9 cellular contexts compared by ENCODE assay signal in the genomic region with DNA sequence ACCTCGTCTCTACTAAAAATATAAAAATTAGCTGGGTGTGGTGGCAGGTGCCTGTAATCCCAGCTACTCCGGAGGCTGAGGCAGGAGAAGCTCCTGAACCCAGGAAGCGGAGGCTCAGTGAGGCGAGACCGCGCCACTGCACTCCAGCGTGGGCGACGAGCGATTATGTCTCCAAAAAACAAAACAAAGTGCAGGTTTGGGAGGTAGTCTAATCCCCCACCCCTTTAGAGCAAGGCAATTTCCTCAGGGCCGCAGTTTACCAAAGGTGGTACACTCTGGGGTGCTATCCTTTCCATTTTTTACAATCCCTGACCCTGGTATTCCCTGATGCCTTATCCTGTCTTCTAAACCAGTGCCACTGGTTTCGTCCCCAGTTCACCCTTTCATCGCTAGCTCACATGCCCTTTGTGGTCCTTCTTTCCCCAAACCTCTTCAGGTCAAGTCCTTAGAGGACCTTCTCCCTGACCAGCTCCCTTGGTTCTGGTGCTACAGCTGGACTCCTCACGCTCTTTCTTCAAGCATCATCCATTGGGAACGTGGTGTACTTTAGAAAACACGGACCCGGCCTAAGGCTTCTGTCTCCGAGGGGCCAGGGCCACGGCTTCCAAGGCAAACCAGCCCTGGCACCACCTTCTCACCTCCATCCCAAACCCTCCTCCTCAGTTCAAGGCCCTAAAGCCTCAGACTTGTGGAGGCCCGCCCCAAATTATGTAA. TPM values are rescaled to one million over a fixed set of nuclear protein-coding genes. Genes with fewer than 3 reads are reported as not detected.
DNase-seq lines count a peak whose midpoint lies in the region; ATAC-seq, FAIRE-seq and TF ChIP-seq lines count a peak whose summit lies in the region.
"Had no signal": no experiment of that assay in that cellular context is flagged by ENCODE, and none has a peak within 500 bp of the region (broad histone marks: within the 10 kb centered on the region; RNA-seq: fewer than 3 reads in every experiment).

No MANE protein-coding gene starts in this region.

- H3K4me3 ChIP-seq in iPS-18a (ENCODE audit: low read length), result peak overlapping the region; percentile 84
- H3K4me3 ChIP-seq in stomach, result peak overlapping the region; percentile 77 to 92 (median 84)

- H3K36me3 Mint-ChIP-seq in activated T-helper 2 cell treated with anti-CD3 and anti-CD28 coated beads, Interferon-gamma antibody, Interleukin-2, Interleukin-4, amounts not matched to agents 10 μg/mL and 5 μg/mL and 100 μg/mL, durations not matched to agents 14 hours and 24 hours and 36 hours (ENCODE audit: low read depth), result peaks cover 46% of the 10 kb centered on the region

- intact Hi-C loops in activated T-helper 2 cell treated with anti-CD3 and anti-CD28 coated beads, Interferon-gamma antibody, Interleukin-2, Interleukin-4, amounts not matched to agents 10 μg/mL and 5 μg/mL and 100 μg/mL, durations not matched to agents 14 hours and 24 hours and 36 hours (cut with micrococcal nuclease), result loop anchor here (2.0 to 10.0 kb wide), 3 partner anchors 26 to 617 kb away; a partner anchor contains a TSS
- intact Hi-C loops in stomach (cut with DNase I; ENCODE audit: low total_unique reads), result loop anchor here (5.0 kb wide), 2 partner anchors 52 to 67 kb away; a partner anchor contains a TSS

- H3K9me3 Mint-ChIP-seq in activated T-helper 2 cell treated with anti-CD3 and anti-CD28 coated beads, Interferon-gamma antibody, Interleukin-2, Interleukin-4, amounts not matched to agents 10 μg/mL and 5 μg/mL and 100 μg/mL, durations not matched to agents 14 hours and 24 hours and 36 hours, result no peaks in the 10 kb centered on the region

- peak overlapping the region; percentile 45 for H3K9ac ChIP-seq in iPS-18a (ENCODE audit: low read length)

- peak; percentile 53 for FAIRE-seq in GM12892 (lab: Jason Lieb, UNC)

- WGBS in stomach, 5 donors, result 57 to 61% (median 60%) methylated on average over 20 of the region's 20 CpGs

- DNase-seq in GM12892 (ENCODE audit: insufficient read length) (no peak), stomach (no peak), NCI-H446 (lab: John Stamatoyannopoulos, UW) (no peak), SKM-1 treated with dmso at 0.1 percent for 144 hours (lab: John Stamatoyannopoulos, UW; ENCODE audit: unreplicated experiment) (no peak)
- DNase-seq in activated T-helper 2 cell treated with anti-CD3 and anti-CD28 coated beads, Interferon-gamma antibody, Interleukin-2, Interleukin-4, amounts not matched to agents 10 μg/mL and 5 μg/mL and 100 μg/mL, durations not matched to agents 14 hours and 24 hours and 36 hours (ENCODE audit: low spot score), result no peak

- H3K27ac ChIP-seq in 22Rv1, result peak overlapping the region; percentile 78
- no peak overlapping the region for H3K27ac ChIP-seq in iPS-18a (ENCODE audit: low read length)
- H3K27ac ChIP-seq in stomach, result peak overlapping the region in 4 of 5 donors; percentile 90 to 95 (median 92)

- H3K27me3 Mint-ChIP-seq in activated T-helper 2 cell treated with anti-CD3 and anti-CD28 coated beads, Interferon-gamma antibody, Interleukin-2, Interleukin-4, amounts not matched to agents 10 μg/mL and 5 μg/mL and 100 μg/mL, durations not matched to agents 14 hours and 24 hours and 36 hours (ENCODE audit: low read depth), result no peaks in the 10 kb centered on the region

- peak overlapping the region; percentile 87 for H3K27ac Mint-ChIP-seq in activated T-helper 2 cell treated with anti-CD3 and anti-CD28 coated beads, Interferon-gamma antibody, Interleukin-2, Interleukin-4, amounts not matched to agents 10 μg/mL and 5 μg/mL and 100 μg/mL, durations not matched to agents 14 hours and 24 hours and 36 hours

- H3K9me3 ChIP-seq in iPS-18a (ENCODE audit: control insufficient read depth, low read depth, low read length), result no peaks in the 10 kb centered on the region
- H3K9me3 ChIP-seq in stomach, result no peaks in the 10 kb centered on the region

- TF ChIP-seq CTCF in 22Rv1 (IDR thresholded peaks at IDR 0.05), result no peak
- TF ChIP-seq CTCF in stomach (IDR thresholded peaks at IDR 0.05), result no peak

- H3K36me3 ChIP-seq in iPS-18a (ENCODE audit: control insufficient read depth, low read depth, low read length) (no peaks in the 10 kb centered on the region), stomach (peaks cover 0 to under 1% (median 0%) of the 10 kb centered on the region in 4 donors)

- ATAC-seq in GM21576 (IDR thresholded peaks at IDR 0.05; ENCODE audit: unreplicated experiment), result no peak

- H3K27me3 ChIP-seq in iPS-18a (ENCODE audit: control insufficient read depth, insufficient read depth, low read length), result no peaks in the 10 kb centered on the region
- no peaks in the 10 kb centered on the region for H3K27me3 ChIP-seq in stomach

- TF ChIP-seq EP300 in stomach (IDR thresholded peaks at IDR 0.05), result no peak

- H3K4me3 Mint-ChIP-seq in activated T-helper 2 cell treated with anti-CD3 and anti-CD28 coated beads, Interferon-gamma antibody, Interleukin-2, Interleukin-4, amounts not matched to agents 10 μg/mL and 5 μg/mL and 100 μg/mL, durations not matched to agents 14 hours and 24 hours and 36 hours (ENCODE audit: low read depth), result peak overlapping the region; percentile 92

- TF ChIP-seq POLR2A in GM12892 (IDR thresholded peaks at IDR 0.05; ENCODE audit: low read depth, low read length) (no peak), stomach (IDR thresholded peaks at IDR 0.05) (no peak)

- peaks cover 12% of the 10 kb centered on the region for H3K4me1 ChIP-seq in iPS-18a (ENCODE audit: control insufficient read depth, low read depth, low read length)
- peaks cover 19 to 79% (median 53%) of the 10 kb centered on the region in 4 donors for H3K4me1 ChIP-seq in stomach

- H3K4me1 Mint-ChIP-seq in activated T-helper 2 cell treated with anti-CD3 and anti-CD28 coated beads, Interferon-gamma antibody, Interleukin-2, Interleukin-4, amounts not matched to agents 10 μg/mL and 5 μg/mL and 100 μg/mL, durations not matched to agents 14 hours and 24 hours and 36 hours (ENCODE audit: low read depth), result peaks cover 50% of the 10 kb centered on the region

RNA-seq across cellular contexts. Expression of a gene that starts 0.9 kb away (rescaled TPM):
- 92.9 TPM for polyA plus RNA-seq in GM12892 (2012; ENCODE audit: missing spikeins)
- 52.9 and 54.3 TPM in 2 replicates for total RNA-seq in activated T-helper 2 cell treated with anti-CD3 and anti-CD28 coated beads, Interferon-gamma antibody, Interleukin-2, Interleukin-4, amounts not matched to agents 10 μg/mL and 5 μg/mL and 100 μg/mL, durations not matched to agents 14 hours and 24 hours and 36 hours
- total RNA-seq in stomach, result 10 to 100 TPM in 4 of 5 donors, 1 to 10 TPM in 1; 5.8 to 71.2 (median 43.3) TPM
- 10 to 100 TPM; 38.2 to 45.2 (median 38.4) TPM for polyA plus RNA-seq in stomach

RNA-seq across cellular contexts. Expression of a gene that starts 1.5 kb away (rescaled TPM):
- 26.8 TPM for polyA plus RNA-seq in GM12892 (2012; ENCODE audit: missing spikeins)
- total RNA-seq in activated T-helper 2 cell treated with anti-CD3 and anti-CD28 coated beads, Interferon-gamma antibody, Interleukin-2, Interleukin-4, amounts not matched to agents 10 μg/mL and 5 μg/mL and 100 μg/mL, durations not matched to agents 14 hours and 24 hours and 36 hours, result 32.4 and 34.9 TPM in 2 replicates
- 10 to 100 TPM in 2 of 5 donors, 1 to 10 TPM in 3; 2.9 to 23.5 (median 9.4) TPM for total RNA-seq in stomach
- 10 to 100 TPM; 11.7 to 18.6 (median 17.3) TPM for polyA plus RNA-seq in stomach

RNA-seq across cellular contexts. Expression of a gene that starts 50.6 kb away (rescaled TPM):
- 0.15 TPM for polyA plus RNA-seq in GM12892 (2012; ENCODE audit: missing spikeins)
- total RNA-seq in activated T-helper 2 cell treated with anti-CD3 and anti-CD28 coated beads, Interferon-gamma antibody, Interleukin-2, Interleukin-4, amounts not matched to agents 10 μg/mL and 5 μg/mL and 100 μg/mL, durations not matched to agents 14 hours and 24 hours and 36 hours, result not detected in 2 replicates
- total RNA-seq in stomach, result not detected
- not detected for polyA plus RNA-seq in stomach
- total RNA-seq: renal cortical epithelial cell had no signal

RNA-seq across cellular contexts. Expression of a gene that starts 55.0 kb away (rescaled TPM):
- polyA plus RNA-seq in GM12892 (2012; ENCODE audit: missing spikeins), result 12.6 TPM
- 14.8 and 15.6 TPM in 2 replicates for total RNA-seq in activated T-helper 2 cell treated with anti-CD3 and anti-CD28 coated beads, Interferon-gamma antibody, Interleukin-2, Interleukin-4, amounts not matched to agents 10 μg/mL and 5 μg/mL and 100 μg/mL, durations not matched to agents 14 hours and 24 hours and 36 hours
- 10 to 100 TPM in 4 of 5 donors, 1 to 10 TPM in 1; 7.6 to 44.3 (median 14.1) TPM for total RNA-seq in stomach
- 10 to 100 TPM; 23.3 to 29.9 (median 26.1) TPM for polyA plus RNA-seq in stomach
